In the genomic region with DNA sequence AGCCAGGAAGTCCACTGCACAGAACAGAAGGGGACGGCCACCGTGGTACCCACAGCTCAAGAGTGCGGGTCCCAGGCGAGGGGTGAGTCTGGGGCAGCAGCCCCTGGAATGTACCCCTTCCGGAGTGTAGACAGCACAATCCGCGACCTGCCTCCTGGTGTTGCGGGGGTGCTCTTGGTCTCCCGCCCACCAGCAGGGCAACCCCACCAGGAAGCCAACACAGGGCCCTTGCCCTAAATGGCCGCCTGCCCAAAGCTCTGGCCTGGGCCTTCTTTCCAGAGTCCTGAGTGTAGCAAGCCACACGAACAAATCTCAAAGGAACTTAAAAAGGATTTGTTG, we compare ENCODE assay signal across 2 cellular contexts.
TF ChIP-seq lines count a peak whose summit lies in the region.

No MANE protein-coding gene starts in this region.

TF ChIP-seq in SK-N-SH, 30 proteins besides CTCF, POLR2A, EP300 and RAD21 (continued from another document):
- TF ChIP-seq, protein P1, sequence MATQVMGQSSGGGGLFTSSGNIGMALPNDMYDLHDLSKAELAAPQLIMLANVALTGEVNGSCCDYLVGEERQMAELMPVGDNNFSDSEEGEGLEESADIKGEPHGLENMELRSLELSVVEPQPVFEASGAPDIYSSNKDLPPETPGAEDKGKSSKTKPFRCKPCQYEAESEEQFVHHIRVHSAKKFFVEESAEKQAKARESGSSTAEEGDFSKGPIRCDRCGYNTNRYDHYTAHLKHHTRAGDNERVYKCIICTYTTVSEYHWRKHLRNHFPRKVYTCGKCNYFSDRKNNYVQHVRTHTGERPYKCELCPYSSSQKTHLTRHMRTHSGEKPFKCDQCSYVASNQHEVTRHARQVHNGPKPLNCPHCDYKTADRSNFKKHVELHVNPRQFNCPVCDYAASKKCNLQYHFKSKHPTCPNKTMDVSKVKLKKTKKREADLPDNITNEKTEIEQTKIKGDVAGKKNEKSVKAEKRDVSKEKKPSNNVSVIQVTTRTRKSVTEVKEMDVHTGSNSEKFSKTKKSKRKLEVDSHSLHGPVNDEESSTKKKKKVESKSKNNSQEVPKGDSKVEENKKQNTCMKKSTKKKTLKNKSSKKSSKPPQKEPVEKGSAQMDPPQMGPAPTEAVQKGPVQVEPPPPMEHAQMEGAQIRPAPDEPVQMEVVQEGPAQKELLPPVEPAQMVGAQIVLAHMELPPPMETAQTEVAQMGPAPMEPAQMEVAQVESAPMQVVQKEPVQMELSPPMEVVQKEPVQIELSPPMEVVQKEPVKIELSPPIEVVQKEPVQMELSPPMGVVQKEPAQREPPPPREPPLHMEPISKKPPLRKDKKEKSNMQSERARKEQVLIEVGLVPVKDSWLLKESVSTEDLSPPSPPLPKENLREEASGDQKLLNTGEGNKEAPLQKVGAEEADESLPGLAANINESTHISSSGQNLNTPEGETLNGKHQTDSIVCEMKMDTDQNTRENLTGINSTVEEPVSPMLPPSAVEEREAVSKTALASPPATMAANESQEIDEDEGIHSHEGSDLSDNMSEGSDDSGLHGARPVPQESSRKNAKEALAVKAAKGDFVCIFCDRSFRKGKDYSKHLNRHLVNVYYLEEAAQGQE (IDR thresholded peaks at IDR 0.05; ENCODE audit: low read depth, low read length), result no peak
- TF ChIP-seq, protein P2, sequence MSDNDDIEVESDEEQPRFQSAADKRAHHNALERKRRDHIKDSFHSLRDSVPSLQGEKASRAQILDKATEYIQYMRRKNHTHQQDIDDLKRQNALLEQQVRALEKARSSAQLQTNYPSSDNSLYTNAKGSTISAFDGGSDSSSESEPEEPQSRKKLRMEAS (IDR thresholded peaks at IDR 0.05; ENCODE audit: low read depth), result no peak
- TF ChIP-seq MXI1 (IDR thresholded peaks at IDR 0.05; ENCODE audit: low read depth, low read length), result no peak
- TF ChIP-seq FOSL2 (IDR thresholded peaks at IDR 0.05; ENCODE audit: borderline replicate concordance, low read depth), result no peak
- no peak for TF ChIP-seq RXRA (IDR thresholded peaks at IDR 0.05; ENCODE audit: borderline replicate concordance, low read depth)
- TF ChIP-seq MEF2A (IDR thresholded peaks at IDR 0.05; ENCODE audit: borderline replicate concordance, low read depth), result no peak
- no peak for TF ChIP-seq GATA2 (CRISPR knock-in tag; IDR thresholded peaks at IDR 0.05)
- no peak for TF ChIP-seq YY1 (IDR thresholded peaks at IDR 0.05; ENCODE audit: low read depth)
- TF ChIP-seq GABPA (IDR thresholded peaks at IDR 0.05; ENCODE audit: low read depth), result no peak
- no peak for TF ChIP-seq RCOR1 (IDR thresholded peaks at IDR 0.05; ENCODE audit: low read length)
- TF ChIP-seq NRF1 (IDR thresholded peaks at IDR 0.05; ENCODE audit: low read depth, low read length), result no peak
- TF ChIP-seq FOXM1 (IDR thresholded peaks at IDR 0.05; ENCODE audit: low read depth), result no peak
- TF ChIP-seq, protein P3, sequence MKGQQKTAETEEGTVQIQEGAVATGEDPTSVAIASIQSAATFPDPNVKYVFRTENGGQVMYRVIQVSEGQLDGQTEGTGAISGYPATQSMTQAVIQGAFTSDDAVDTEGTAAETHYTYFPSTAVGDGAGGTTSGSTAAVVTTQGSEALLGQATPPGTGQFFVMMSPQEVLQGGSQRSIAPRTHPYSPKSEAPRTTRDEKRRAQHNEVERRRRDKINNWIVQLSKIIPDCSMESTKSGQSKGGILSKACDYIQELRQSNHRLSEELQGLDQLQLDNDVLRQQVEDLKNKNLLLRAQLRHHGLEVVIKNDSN (IDR thresholded peaks at IDR 0.05; ENCODE audit: borderline replicate concordance, low read depth), result no peak
- TF ChIP-seq TEAD4 (IDR thresholded peaks at IDR 0.05; ENCODE audit: borderline replicate concordance, insufficient read depth), result no peak
- TF ChIP-seq SMC3 (IDR thresholded peaks at IDR 0.05; ENCODE audit: low read depth, low read length), result no peak

TF ChIP-seq in SK-N-SH treated with all-trans-retinoic acid at 6 μM for 48 hours, 23 proteins besides CTCF, POLR2A, EP300 and RAD21 (continued from another document):
- TF ChIP-seq, protein P4, sequence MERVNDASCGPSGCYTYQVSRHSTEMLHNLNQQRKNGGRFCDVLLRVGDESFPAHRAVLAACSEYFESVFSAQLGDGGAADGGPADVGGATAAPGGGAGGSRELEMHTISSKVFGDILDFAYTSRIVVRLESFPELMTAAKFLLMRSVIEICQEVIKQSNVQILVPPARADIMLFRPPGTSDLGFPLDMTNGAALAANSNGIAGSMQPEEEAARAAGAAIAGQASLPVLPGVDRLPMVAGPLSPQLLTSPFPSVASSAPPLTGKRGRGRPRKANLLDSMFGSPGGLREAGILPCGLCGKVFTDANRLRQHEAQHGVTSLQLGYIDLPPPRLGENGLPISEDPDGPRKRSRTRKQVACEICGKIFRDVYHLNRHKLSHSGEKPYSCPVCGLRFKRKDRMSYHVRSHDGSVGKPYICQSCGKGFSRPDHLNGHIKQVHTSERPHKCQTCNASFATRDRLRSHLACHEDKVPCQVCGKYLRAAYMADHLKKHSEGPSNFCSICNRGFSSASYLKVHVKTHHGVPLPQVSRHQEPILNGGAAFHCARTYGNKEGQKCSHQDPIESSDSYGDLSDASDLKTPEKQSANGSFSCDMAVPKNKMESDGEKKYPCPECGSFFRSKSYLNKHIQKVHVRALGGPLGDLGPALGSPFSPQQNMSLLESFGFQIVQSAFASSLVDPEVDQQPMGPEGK (CRISPR knock-in tag; IDR thresholded peaks at IDR 0.05; ENCODE audit: borderline replicate concordance), result no peak
- TF ChIP-seq, protein P5, sequence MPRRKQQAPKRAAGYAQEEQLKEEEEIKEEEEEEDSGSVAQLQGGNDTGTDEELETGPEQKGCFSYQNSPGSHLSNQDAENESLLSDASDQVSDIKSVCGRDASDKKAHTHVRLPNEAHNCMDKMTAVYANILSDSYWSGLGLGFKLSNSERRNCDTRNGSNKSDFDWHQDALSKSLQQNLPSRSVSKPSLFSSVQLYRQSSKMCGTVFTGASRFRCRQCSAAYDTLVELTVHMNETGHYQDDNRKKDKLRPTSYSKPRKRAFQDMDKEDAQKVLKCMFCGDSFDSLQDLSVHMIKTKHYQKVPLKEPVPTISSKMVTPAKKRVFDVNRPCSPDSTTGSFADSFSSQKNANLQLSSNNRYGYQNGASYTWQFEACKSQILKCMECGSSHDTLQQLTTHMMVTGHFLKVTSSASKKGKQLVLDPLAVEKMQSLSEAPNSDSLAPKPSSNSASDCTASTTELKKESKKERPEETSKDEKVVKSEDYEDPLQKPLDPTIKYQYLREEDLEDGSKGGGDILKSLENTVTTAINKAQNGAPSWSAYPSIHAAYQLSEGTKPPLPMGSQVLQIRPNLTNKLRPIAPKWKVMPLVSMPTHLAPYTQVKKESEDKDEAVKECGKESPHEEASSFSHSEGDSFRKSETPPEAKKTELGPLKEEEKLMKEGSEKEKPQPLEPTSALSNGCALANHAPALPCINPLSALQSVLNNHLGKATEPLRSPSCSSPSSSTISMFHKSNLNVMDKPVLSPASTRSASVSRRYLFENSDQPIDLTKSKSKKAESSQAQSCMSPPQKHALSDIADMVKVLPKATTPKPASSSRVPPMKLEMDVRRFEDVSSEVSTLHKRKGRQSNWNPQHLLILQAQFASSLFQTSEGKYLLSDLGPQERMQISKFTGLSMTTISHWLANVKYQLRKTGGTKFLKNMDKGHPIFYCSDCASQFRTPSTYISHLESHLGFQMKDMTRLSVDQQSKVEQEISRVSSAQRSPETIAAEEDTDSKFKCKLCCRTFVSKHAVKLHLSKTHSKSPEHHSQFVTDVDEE (CRISPR knock-in tag; IDR thresholded peaks at IDR 0.05), result no peak
- no peak for TF ChIP-seq SNAI2 (CRISPR knock-in tag; IDR thresholded peaks at IDR 0.05)
- TF ChIP-seq, protein P6, sequence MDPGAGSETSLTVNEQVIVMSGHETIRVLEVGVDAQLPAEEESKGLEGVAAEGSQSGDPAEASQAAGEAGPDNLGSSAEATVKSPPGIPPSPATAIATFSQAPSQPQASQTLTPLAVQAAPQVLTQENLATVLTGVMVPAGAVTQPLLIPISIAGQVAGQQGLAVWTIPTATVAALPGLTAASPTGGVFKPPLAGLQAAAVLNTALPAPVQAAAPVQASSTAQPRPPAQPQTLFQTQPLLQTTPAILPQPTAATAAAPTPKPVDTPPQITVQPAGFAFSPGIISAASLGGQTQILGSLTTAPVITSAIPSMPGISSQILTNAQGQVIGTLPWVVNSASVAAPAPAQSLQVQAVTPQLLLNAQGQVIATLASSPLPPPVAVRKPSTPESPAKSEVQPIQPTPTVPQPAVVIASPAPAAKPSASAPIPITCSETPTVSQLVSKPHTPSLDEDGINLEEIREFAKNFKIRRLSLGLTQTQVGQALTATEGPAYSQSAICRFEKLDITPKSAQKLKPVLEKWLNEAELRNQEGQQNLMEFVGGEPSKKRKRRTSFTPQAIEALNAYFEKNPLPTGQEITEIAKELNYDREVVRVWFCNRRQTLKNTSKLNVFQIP (CRISPR knock-in tag; IDR thresholded peaks at IDR 0.05; ENCODE audit: borderline replicate concordance, low read depth), result no peak
- no peak for TF ChIP-seq ZNF70 (CRISPR knock-in tag; IDR thresholded peaks at IDR 0.05)
